Comparison of ENCODE assay signal across 24 cellular contexts in the genomic region with DNA sequence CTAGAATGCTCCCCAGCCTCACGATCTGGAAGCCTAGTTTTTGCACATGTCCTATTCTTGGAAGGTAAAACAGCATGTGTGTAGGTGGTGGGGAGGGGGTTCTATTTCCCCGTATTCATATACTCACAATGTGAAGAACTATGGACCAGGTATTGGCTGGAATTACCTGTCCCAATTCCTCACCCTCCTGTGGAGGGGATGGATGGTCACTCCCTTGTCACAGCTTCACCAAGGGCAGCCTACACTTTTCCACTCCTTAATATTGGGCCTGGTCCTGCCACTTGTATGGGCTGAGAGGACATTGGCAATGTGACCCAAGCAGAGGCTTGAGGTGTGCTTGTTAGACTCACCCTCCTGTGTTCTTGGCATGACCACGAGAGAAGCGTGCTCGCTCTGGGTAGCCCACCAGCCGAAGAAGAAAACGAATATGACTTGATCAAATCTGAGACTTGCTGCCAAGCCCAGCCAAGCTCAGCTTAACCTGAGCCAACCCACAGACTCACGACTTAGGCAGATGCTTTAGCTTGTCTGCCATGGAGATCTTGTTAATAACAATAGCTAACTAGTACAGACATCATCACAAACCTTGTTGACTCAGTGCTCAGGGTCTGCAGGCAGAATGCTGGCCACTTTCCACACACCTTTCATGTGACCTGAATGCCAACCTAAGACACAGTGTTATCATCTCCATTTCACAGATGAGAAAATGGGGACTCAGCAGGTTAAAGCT. TPM values are rescaled to one million over a fixed set of nuclear protein-coding genes. Genes with fewer than 3 reads are reported as not detected.
"Had no signal": no experiment of that assay in that cellular context is flagged by ENCODE, and none has a peak within 500 bp of the region (broad histone marks: within the 10 kb centered on the region; RNA-seq: fewer than 3 reads in every experiment).

No MANE protein-coding gene starts in this region.

- H3K4me1 Mint-ChIP-seq: activated T-helper 17 cell treated with anti-CD3 and anti-CD28 coated beads, Interleukin-2, amount 50 U/mL, for 72 hours; central memory CD8-positive, alpha-beta T cell; stimulated activated naive CD8-positive, alpha-beta T cell treated with anti-CD3 and anti-CD28 coated beads, Interleukin-15, amount 100 ng/mL, for 72 hours had no signal

- H3K27me3 ChIP-seq: ascending aorta had no signal

- H3K27ac Mint-ChIP-seq: activated T-helper 17 cell treated with anti-CD3 and anti-CD28 coated beads, Interleukin-2, amount 50 U/mL, for 72 hours; mesothelial cell of epicardium; natural killer cell treated with Interleukin-12 subunit alpha and Interleukin-12 subunit beta and Interleukin-15 and Interleukin-18, amount 100 ng/mL, for 72 hours; stimulated activated naive CD8-positive, alpha-beta T cell treated with anti-CD3 and anti-CD28 coated beads, Interleukin-15, amount 100 ng/mL, for 72 hours had no signal

- DNase-seq: activated CD4-positive, alpha-beta T cell treated with anti-CD3 and anti-CD28 coated beads, Interleukin-2, amount 50 U/mL, for 1 hour; activated naive CD4-positive, alpha-beta T cell treated with anti-CD3 and anti-CD28 coated beads, Interleukin-2, amount 50 U/mL, for 16 hours; activated T-cell treated with anti-CD3 and anti-CD28 coated beads for 4 hours; cortex of kidney; erythroblast; foreskin melanocyte; glutamatergic neuron; hippocampal formation; stimulated activated CD4-positive, alpha-beta T cell treated with anti-CD3 and anti-CD28 coated beads, Interleukin-15, amount 100 ng/mL, for 24 hours; stimulated activated CD4-positive, alpha-beta T cell treated with anti-CD3 and anti-CD28 coated beads, Interleukin-2, amount 100 ng/mL, for 48 hours; T-helper 1 cell; T-helper 9 cell had no signal

- ATAC-seq: activated CD4-positive, CD25-positive, alpha-beta regulatory T cell treated with anti-CD3 and anti-CD28 coated beads, Interleukin-2, amount 50 U/mL, for 24 hours; activated T-helper 17 cell treated with anti-CD3 and anti-CD28 coated beads, Interleukin-2, amount 50 U/mL, for 72 hours; left lobe of liver; natural killer cell treated with Interleukin-12 subunit alpha and Interleukin-12 subunit beta and Interleukin-15 and Interleukin-18, amount 100 ng/mL, for 72 hours; stimulated activated naive CD8-positive, alpha-beta T cell treated with anti-CD3 and anti-CD28 coated beads, Interleukin-15, amount 100 ng/mL, for 72 hours had no signal

- H3K4me1 ChIP-seq: ascending aorta had no signal

- H3K9me3 ChIP-seq: ascending aorta, thoracic aorta had no signal

- H3K4me3 ChIP-seq: ascending aorta, lung, thoracic aorta had no signal

- H3K36me3 ChIP-seq: ascending aorta, thoracic aorta had no signal

- H3K9me3 Mint-ChIP-seq: activated T-helper 17 cell treated with anti-CD3 and anti-CD28 coated beads, Interleukin-2, amount 50 U/mL, for 72 hours; central memory CD8-positive, alpha-beta T cell; mesothelial cell of epicardium; natural killer cell treated with Interleukin-12 subunit alpha and Interleukin-12 subunit beta and Interleukin-15 and Interleukin-18, amount 100 ng/mL, for 72 hours; stimulated activated naive CD8-positive, alpha-beta T cell treated with anti-CD3 and anti-CD28 coated beads, Interleukin-15, amount 100 ng/mL, for 72 hours had no signal

- H3K4me3 Mint-ChIP-seq: activated T-helper 17 cell treated with anti-CD3 and anti-CD28 coated beads, Interleukin-2, amount 50 U/mL, for 72 hours; central memory CD8-positive, alpha-beta T cell; mesothelial cell of epicardium; natural killer cell treated with Interleukin-12 subunit alpha and Interleukin-12 subunit beta and Interleukin-15 and Interleukin-18, amount 100 ng/mL, for 72 hours; stimulated activated naive CD8-positive, alpha-beta T cell treated with anti-CD3 and anti-CD28 coated beads, Interleukin-15, amount 100 ng/mL, for 72 hours had no signal

- H3K27me3 Mint-ChIP-seq: activated T-helper 17 cell treated with anti-CD3 and anti-CD28 coated beads, Interleukin-2, amount 50 U/mL, for 72 hours; stimulated activated naive CD8-positive, alpha-beta T cell treated with anti-CD3 and anti-CD28 coated beads, Interleukin-15, amount 100 ng/mL, for 72 hours had no signal

- H3K27ac ChIP-seq: ascending aorta, thoracic aorta had no signal

- H3K36me3 Mint-ChIP-seq: mesothelial cell of epicardium; natural killer cell treated with Interleukin-12 subunit alpha and Interleukin-12 subunit beta and Interleukin-15 and Interleukin-18, amount 100 ng/mL, for 72 hours had no signal

RNA-seq across cellular contexts. Expression of gene ZNF488, which starts 17.2 kb away (rescaled TPM):
- total RNA-seq: ascending aorta; natural killer cell treated with Interleukin-12 subunit alpha and Interleukin-12 subunit beta and Interleukin-15 and Interleukin-18, amount 100 ng/mL, for 72 hours; thoracic aorta had no signal

RNA-seq across cellular contexts. Expression of gene RBP3, which starts 18.7 kb away (rescaled TPM):
- total RNA-seq: activated T-helper 17 cell treated with anti-CD3 and anti-CD28 coated beads, Interleukin-2, amount 50 U/mL, for 72 hours; ascending aorta; left lobe of liver; lung; mesothelial cell of epicardium; natural killer cell treated with Interleukin-12 subunit alpha and Interleukin-12 subunit beta and Interleukin-15 and Interleukin-18, amount 100 ng/mL, for 72 hours; skeletal muscle tissue; thoracic aorta; ureter had no signal

RNA-seq across cellular contexts. Expression of gene GDF2, which starts 44.6 kb away (rescaled TPM):
- total RNA-seq: activated T-helper 17 cell treated with anti-CD3 and anti-CD28 coated beads, Interleukin-2, amount 50 U/mL, for 72 hours; lung; mesothelial cell of epicardium; natural killer cell treated with Interleukin-12 subunit alpha and Interleukin-12 subunit beta and Interleukin-15 and Interleukin-18, amount 100 ng/mL, for 72 hours; skeletal muscle tissue; thoracic aorta; ureter had no signal
